ENCODE assay signal across 8 cellular contexts in the genomic region with DNA sequence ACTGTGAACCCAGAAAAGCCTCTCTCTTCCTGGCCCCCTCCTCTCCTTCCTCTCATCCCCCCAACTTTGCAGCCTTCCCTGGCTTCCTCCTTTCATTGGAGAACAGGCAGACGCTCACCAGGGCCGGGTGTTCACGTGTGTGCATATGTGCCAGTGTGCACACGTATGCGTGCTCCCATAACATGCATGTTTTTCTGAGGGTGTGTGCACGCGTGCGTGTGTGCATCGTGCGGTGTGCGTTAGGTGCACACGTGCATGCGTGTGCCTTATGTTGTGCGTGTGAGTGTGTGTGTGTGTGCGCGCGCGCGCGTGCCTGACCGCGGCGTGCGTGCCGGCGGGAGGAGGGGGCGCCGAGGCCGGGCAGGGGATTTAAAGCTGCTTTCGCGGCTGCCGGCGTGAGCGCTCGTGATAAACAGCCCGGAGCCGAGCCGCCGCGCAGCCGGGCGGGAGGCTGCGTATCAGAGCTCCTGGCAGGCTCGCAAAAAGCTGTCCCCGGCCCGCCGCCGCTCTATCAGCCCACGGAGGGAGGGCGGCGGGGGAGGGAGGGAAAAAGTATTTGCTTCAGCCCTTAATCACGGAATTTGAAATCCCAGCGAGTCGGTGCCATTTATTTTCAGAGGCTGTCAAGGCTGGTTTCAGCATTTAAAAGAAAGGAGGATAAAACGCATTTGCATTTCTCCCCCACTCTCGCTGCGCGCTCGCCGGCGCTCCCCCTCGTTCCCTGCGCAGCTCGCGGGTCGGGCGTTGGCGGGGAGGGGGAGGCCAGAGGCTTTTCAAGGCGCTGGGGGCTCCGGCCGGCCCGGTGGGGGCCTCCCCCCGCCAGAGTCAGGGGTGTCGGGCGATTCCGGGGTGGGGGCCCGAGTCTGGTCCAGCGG.
DNase-seq lines count a peak whose midpoint lies in the region; ATAC-seq and TF ChIP-seq lines count a peak whose summit lies in the region.

No MANE protein-coding gene starts in this region.

- peak overlapping the region; percentile 68 for H3K4me3 Mint-ChIP-seq in activated naive CD8-positive, alpha-beta T cell treated with anti-CD3 and anti-CD28 coated beads, Interleukin-2, amount 50 U/mL, for 24 hours

- H3K4me3 ChIP-seq in heart right ventricle (peak overlapping the region; percentile 41 to 61 (median 56)), ovary (peak overlapping the region; percentile 51)

- peaks cover 24% of the 10 kb centered on the region for H3K4me1 Mint-ChIP-seq in activated naive CD8-positive, alpha-beta T cell treated with anti-CD3 and anti-CD28 coated beads, Interleukin-2, amount 50 U/mL, for 24 hours

- TF ChIP-seq EP300 in ovary (IDR thresholded peaks at IDR 0.05): no peak

- no peak overlapping the region for H3K27ac Mint-ChIP-seq in activated naive CD8-positive, alpha-beta T cell treated with anti-CD3 and anti-CD28 coated beads, Interleukin-2, amount 50 U/mL, for 24 hours

- peak; percentile 51 for ATAC-seq in activated naive CD8-positive, alpha-beta T cell treated with anti-CD3 and anti-CD28 coated beads, Interleukin-2, amount 50 U/mL, for 24 hours
- peak; percentile 78 to 89 (median 84) for ATAC-seq in heart right ventricle

- H3K36me3 ChIP-seq in heart right ventricle: no peaks in the 10 kb centered on the region
- no peaks in the 10 kb centered on the region for H3K36me3 ChIP-seq in ovary

- intact Hi-C loops in heart right ventricle (cut with DNase I): no loop called here
- intact Hi-C loops in ovary (cut with DNase I): no loop called here

- H3K4me1 ChIP-seq in heart right ventricle (peaks cover 5 to 32% (median 18%) of the 10 kb centered on the region in 9 donors), ovary (ENCODE audit: insufficient read depth) (peaks cover 10% of the 10 kb centered on the region)

- TF ChIP-seq CTCF in heart right ventricle (IDR thresholded peaks at IDR 0.05) (no peak), ovary (IDR thresholded peaks at IDR 0.05) (no peak)

- peak; percentile 47 for DNase-seq in EL
- peak; percentile 17 for DNase-seq in NCI-H526 treated with DMSO at 0.1 percent for 48 hours (lab: John Stamatoyannopoulos, UW)
- no peak for DNase-seq in activated naive CD8-positive, alpha-beta T cell treated with anti-CD3 and anti-CD28 coated beads, Interleukin-2, amount 50 U/mL, for 24 hours
- peak; percentile 69 to 76 for DNase-seq in heart right ventricle
- peak; percentile 87 to 90 (median 88) for DNase-seq in ovary
- DNase-seq in GF-D8 (lab: John Stamatoyannopoulos, UW): no peak
- DNase-seq in HT-29 (ENCODE audit: low spot score): no peak
- no peak for DNase-seq in foreskin melanocyte

- H3K9me3 Mint-ChIP-seq in activated naive CD8-positive, alpha-beta T cell treated with anti-CD3 and anti-CD28 coated beads, Interleukin-2, amount 50 U/mL, for 24 hours: no peaks in the 10 kb centered on the region

- H3K27ac ChIP-seq in heart right ventricle: peak overlapping the region; percentile 39 to 86 (median 72)
- peak overlapping the region; percentile 90 to 94 for H3K27ac ChIP-seq in ovary

- H3K36me3 Mint-ChIP-seq in activated naive CD8-positive, alpha-beta T cell treated with anti-CD3 and anti-CD28 coated beads, Interleukin-2, amount 50 U/mL, for 24 hours (ENCODE audit: low read depth): peaks cover 2% of the 10 kb centered on the region

- WGBS in heart right ventricle, 2 donors: 1 to 4% methylated on average over 78 of the region's 78 CpGs
- 5 to 7% (median 7%) methylated on average over 75 to 78 of the region's 78 CpGs for WGBS in ovary, 3 donors

- TF ChIP-seq POLR2A in ovary (IDR thresholded peaks at IDR 0.05): no peak

- H3K27me3 Mint-ChIP-seq in activated naive CD8-positive, alpha-beta T cell treated with anti-CD3 and anti-CD28 coated beads, Interleukin-2, amount 50 U/mL, for 24 hours: peaks cover 50% of the 10 kb centered on the region

- peaks cover 0 to 7% (median 0%) of the 10 kb centered on the region in 11 donors for H3K9me3 ChIP-seq in heart right ventricle
- H3K9me3 ChIP-seq in ovary: no peaks in the 10 kb centered on the region

- H3K27me3 ChIP-seq in heart right ventricle: peaks cover 0 to 40% (median 0%) of the 10 kb centered on the region in 7 donors
- H3K27me3 ChIP-seq in ovary: no peaks in the 10 kb centered on the region

Comparison
In these comparisons a context has a peak if more than half of its experiments do, and no peak if none do; other contexts are left out.
1. DNase-seq: peak in EL (single experiment), NCI-H526 treated with DMSO at 0.1 percent for 48 hours (single experiment), heart right ventricle (2 of 2) and ovary (5 of 5); none in activated naive CD8-positive, alpha-beta T cell treated with anti-CD3 and anti-CD28 coated beads, Interleukin-2, amount 50 U/mL, for 24 hours (single experiment), GF-D8 (single experiment), HT-29 (single experiment) and foreskin melanocyte (single experiment).